ENCODE assay signal across 24 cellular contexts in genomic region chr4:81021995-81022394, GRCh38. TPM values are rescaled to one million over a fixed set of nuclear protein-coding genes. Genes with fewer than 3 reads are reported as not detected.
"Had no signal": no experiment of that assay in that cellular context is flagged by ENCODE, and none has a peak within 500 bp of the region (broad histone marks: within the 10 kb centered on the region; RNA-seq: fewer than 3 reads in every experiment).

No MANE protein-coding gene starts in this region.

- ATAC-seq: activated CD4-positive, CD25-positive, alpha-beta regulatory T cell treated with anti-CD3 and anti-CD28 coated beads, Interleukin-2, amount 50 U/mL, for 24 hours; activated T-cell treated with anti-CD3 and anti-CD28 coated beads, Interleukin-2, amount 50 U/mL, for 72 hours; body of pancreas; heart right ventricle; natural killer cell had no signal

- H3K27me3 ChIP-seq: testis, upper lobe of left lung had no signal

- H3K9me3 ChIP-seq: body of pancreas, heart right ventricle, prostate gland, spleen, testis, upper lobe of left lung had no signal

- DNase-seq: activated CD4-positive, alpha-beta memory T cell treated with anti-CD3 and anti-CD28 coated beads, Interleukin-2, amount 10 ng/mL, durations not matched to agents 7 days and 5 days; activated CD4-positive, alpha-beta T cell treated with anti-CD3 and anti-CD28 coated beads, Interleukin-2, amount 10 ng/mL, durations not matched to agents 24 days and 14 days; activated effector memory CD4-positive, alpha-beta T cell treated with Interleukin-2 at 50 U/mL for 16 hours; activated naive CD4-positive, alpha-beta T cell treated with anti-CD3 and anti-CD28 coated beads, Interleukin-2, amount 10 ng/mL, durations not matched to agents 7 days and 5 days; activated T-cell treated with anti-CD3 and anti-CD28 coated beads, Interleukin-2, amount 50 U/mL, for 72 hours; anterior cingulate cortex; effector CD4-positive, alpha-beta T cell; erythroblast; foreskin fibroblast; heart right ventricle; natural killer cell; spleen; stimulated activated CD4-positive, alpha-beta T cell treated with anti-CD3 and anti-CD28 coated beads, Interleukin-4, amount 100 ng/mL, for 1 hour; stimulated activated naive CD4-positive, alpha-beta T cell; testis; upper lobe of left lung had no signal

- H3K4me3 ChIP-seq: body of pancreas, heart right ventricle, lung, prostate gland, spleen, testis, upper lobe of left lung had no signal

- H3K27ac ChIP-seq: body of pancreas, heart right ventricle, prostate gland, spleen, testis had no signal

- H3K4me1 ChIP-seq: heart right ventricle, spleen, testis had no signal

- H3K36me3 ChIP-seq: heart right ventricle, prostate gland, spleen, upper lobe of left lung had no signal

RNA-seq across cellular contexts. Expression of gene BMP3, which starts 8.5 kb away (rescaled TPM):
- total RNA-seq: activated CD4-positive, alpha-beta memory T cell treated with anti-CD3 and anti-CD28 coated beads, Interleukin-2, amount 10 ng/mL, durations not matched to agents 7 days and 5 days; activated CD4-positive, alpha-beta T cell treated with anti-CD3 and anti-CD28 coated beads, Interleukin-2, amount 10 ng/mL, durations not matched to agents 24 days and 14 days; activated T-cell treated with anti-CD3 and anti-CD28 coated beads, Interleukin-2, amount 50 U/mL, for 72 hours; cardiac septum; chondrocyte; natural killer cell; osteocyte; T-helper 2 cell treated with Interferon-gamma antibody and Interleukin-4, amounts not matched to agents 100 ng/mL and 5 ng/mL, for 36 hours had no signal
